2 cellular contexts compared by ENCODE assay signal in the genomic region with DNA sequence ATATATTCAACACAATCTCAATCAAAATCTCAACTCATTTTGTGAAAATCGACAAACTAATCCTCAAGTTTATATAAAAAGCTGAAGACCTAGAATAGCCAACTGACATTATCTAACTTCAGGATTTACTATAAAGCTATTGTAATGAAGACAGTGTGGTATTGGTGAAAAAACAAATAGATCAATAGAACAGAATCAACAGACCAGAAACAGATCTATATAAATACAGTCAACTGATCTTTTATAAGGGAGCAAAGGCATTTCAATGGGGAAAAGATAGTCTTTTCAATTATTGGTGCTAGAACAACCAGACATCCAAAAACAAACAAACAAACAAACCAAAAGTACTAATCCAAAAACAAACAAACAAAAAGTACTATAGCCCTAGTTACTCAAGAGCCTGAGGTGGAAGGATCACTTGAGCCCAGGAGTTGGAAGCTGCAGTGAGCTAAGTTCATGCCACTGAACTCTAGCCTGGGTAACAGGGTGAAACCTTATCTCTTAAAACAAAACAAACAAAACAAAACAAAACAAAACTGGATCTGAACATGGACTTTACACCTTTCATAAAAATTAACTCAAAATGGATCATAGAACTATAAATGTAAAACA.
TF ChIP-seq lines count a peak whose summit lies in the region.

No MANE protein-coding gene starts in this region.

TF ChIP-seq in K562, 482 proteins besides CTCF, POLR2A, EP300 and RAD21 (continued from another document and continues in another):
- TF ChIP-seq, protein P1, sequence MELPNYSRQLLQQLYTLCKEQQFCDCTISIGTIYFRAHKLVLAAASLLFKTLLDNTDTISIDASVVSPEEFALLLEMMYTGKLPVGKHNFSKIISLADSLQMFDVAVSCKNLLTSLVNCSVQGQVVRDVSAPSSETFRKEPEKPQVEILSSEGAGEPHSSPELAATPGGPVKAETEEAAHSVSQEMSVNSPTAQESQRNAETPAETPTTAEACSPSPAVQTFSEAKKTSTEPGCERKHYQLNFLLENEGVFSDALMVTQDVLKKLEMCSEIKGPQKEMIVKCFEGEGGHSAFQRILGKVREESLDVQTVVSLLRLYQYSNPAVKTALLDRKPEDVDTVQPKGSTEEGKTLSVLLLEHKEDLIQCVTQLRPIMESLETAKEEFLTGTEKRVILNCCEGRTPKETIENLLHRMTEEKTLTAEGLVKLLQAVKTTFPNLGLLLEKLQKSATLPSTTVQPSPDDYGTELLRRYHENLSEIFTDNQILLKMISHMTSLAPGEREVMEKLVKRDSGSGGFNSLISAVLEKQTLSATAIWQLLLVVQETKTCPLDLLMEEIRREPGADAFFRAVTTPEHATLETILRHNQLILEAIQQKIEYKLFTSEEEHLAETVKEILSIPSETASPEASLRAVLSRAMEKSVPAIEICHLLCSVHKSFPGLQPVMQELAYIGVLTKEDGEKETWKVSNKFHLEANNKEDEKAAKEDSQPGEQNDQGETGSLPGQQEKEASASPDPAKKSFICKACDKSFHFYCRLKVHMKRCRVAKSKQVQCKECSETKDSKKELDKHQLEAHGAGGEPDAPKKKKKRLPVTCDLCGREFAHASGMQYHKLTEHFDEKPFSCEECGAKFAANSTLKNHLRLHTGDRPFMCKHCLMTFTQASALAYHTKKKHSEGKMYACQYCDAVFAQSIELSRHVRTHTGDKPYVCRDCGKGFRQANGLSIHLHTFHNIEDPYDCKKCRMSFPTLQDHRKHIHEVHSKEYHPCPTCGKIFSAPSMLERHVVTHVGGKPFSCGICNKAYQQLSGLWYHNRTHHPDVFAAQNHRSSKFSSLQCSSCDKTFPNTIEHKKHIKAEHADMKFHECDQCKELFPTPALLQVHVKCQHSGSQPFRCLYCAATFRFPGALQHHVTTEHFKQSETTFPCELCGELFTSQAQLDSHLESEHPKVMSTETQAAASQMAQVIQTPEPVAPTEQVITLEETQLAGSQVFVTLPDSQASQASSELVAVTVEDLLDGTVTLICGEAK (IDR thresholded peaks at IDR 0.05), result no peak
- TF ChIP-seq, protein P1 (CRISPR knock-in tag; IDR thresholded peaks at IDR 0.05), result no peak
- TF ChIP-seq TRIM24 (IDR thresholded peaks at IDR 0.05), result no peak

TF ChIP-seq in liver, 16 proteins besides CTCF, POLR2A, EP300 and RAD21:
- TF ChIP-seq, protein P2, sequence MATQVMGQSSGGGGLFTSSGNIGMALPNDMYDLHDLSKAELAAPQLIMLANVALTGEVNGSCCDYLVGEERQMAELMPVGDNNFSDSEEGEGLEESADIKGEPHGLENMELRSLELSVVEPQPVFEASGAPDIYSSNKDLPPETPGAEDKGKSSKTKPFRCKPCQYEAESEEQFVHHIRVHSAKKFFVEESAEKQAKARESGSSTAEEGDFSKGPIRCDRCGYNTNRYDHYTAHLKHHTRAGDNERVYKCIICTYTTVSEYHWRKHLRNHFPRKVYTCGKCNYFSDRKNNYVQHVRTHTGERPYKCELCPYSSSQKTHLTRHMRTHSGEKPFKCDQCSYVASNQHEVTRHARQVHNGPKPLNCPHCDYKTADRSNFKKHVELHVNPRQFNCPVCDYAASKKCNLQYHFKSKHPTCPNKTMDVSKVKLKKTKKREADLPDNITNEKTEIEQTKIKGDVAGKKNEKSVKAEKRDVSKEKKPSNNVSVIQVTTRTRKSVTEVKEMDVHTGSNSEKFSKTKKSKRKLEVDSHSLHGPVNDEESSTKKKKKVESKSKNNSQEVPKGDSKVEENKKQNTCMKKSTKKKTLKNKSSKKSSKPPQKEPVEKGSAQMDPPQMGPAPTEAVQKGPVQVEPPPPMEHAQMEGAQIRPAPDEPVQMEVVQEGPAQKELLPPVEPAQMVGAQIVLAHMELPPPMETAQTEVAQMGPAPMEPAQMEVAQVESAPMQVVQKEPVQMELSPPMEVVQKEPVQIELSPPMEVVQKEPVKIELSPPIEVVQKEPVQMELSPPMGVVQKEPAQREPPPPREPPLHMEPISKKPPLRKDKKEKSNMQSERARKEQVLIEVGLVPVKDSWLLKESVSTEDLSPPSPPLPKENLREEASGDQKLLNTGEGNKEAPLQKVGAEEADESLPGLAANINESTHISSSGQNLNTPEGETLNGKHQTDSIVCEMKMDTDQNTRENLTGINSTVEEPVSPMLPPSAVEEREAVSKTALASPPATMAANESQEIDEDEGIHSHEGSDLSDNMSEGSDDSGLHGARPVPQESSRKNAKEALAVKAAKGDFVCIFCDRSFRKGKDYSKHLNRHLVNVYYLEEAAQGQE (IDR thresholded peaks at IDR 0.05), result peak; percentile 28
- TF ChIP-seq HNF4A (conservative IDR thresholded peaks at IDR 0.05), result peak; percentile 96 to 97
- peak; percentile 93 for TF ChIP-seq SP1 (IDR thresholded peaks at IDR 0.05)
- TF ChIP-seq, protein P3, sequence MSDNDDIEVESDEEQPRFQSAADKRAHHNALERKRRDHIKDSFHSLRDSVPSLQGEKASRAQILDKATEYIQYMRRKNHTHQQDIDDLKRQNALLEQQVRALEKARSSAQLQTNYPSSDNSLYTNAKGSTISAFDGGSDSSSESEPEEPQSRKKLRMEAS (IDR thresholded peaks at IDR 0.05), result peak; percentile 46
- no peak for TF ChIP-seq GABPA (IDR thresholded peaks at IDR 0.05 in 1 of 2, conservative IDR thresholded peaks at IDR 0.05 in 1 of 2)
- TF ChIP-seq NR2F2 (IDR thresholded peaks at IDR 0.05), result peak; percentile 41
- TF ChIP-seq, protein P4, sequence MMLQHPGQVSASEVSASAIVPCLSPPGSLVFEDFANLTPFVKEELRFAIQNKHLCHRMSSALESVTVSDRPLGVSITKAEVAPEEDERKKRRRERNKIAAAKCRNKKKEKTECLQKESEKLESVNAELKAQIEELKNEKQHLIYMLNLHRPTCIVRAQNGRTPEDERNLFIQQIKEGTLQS (IDR thresholded peaks at IDR 0.05), result peak; percentile 36
- TF ChIP-seq JUND (IDR thresholded peaks at IDR 0.05), result peak; percentile 73 to 89
- TF ChIP-seq YY1 (IDR thresholded peaks at IDR 0.05), result peak; percentile 54
- TF ChIP-seq HNF4G (IDR thresholded peaks at IDR 0.05), result peak; percentile 86
- TF ChIP-seq, protein P5, sequence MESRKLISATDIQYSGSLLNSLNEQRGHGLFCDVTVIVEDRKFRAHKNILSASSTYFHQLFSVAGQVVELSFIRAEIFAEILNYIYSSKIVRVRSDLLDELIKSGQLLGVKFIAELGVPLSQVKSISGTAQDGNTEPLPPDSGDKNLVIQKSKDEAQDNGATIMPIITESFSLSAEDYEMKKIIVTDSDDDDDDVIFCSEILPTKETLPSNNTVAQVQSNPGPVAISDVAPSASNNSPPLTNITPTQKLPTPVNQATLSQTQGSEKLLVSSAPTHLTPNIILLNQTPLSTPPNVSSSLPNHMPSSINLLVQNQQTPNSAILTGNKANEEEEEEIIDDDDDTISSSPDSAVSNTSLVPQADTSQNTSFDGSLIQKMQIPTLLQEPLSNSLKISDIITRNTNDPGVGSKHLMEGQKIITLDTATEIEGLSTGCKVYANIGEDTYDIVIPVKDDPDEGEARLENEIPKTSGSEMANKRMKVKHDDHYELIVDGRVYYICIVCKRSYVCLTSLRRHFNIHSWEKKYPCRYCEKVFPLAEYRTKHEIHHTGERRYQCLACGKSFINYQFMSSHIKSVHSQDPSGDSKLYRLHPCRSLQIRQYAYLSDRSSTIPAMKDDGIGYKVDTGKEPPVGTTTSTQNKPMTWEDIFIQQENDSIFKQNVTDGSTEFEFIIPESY (IDR thresholded peaks at IDR 0.05), result peak; percentile 25
- peak; percentile 62 for TF ChIP-seq FOXA2 (IDR thresholded peaks at IDR 0.05)
- peak in 1 of 2 donors; percentile 16 for TF ChIP-seq EGR1 (IDR thresholded peaks at IDR 0.05; ENCODE audit: low read depth in 2 of 2)
- TF ChIP-seq TAF1 (conservative IDR thresholded peaks at IDR 0.05), result no peak
- peak; percentile 95 to 96 for TF ChIP-seq RXRA (IDR thresholded peaks at IDR 0.05)
- peak; percentile 51 for TF ChIP-seq FOXA1 (IDR thresholded peaks at IDR 0.05)
TF ChIP-seq in liver: peak in this region for 14.
